1 cellular context compared by ENCODE assay signal in genomic region chr13:29589967-29590366, GRCh38.
TF ChIP-seq lines count a peak whose summit lies in the region.

No MANE protein-coding gene starts in this region.

TF ChIP-seq in GM23338, 12 proteins besides CTCF, POLR2A, EP300 and RAD21 (continued from another document):
- TF ChIP-seq EZH2phosphoT487 (IDR thresholded peaks at IDR 0.05; ENCODE audit: unreplicated experiment) (no peak), JUNB (IDR thresholded peaks at IDR 0.05; ENCODE audit: unreplicated experiment) (no peak), ZNF462 (CRISPR knock-in tag; IDR thresholded peaks at IDR 0.05) (no peak), POLR2AphosphoS5 (IDR thresholded peaks at IDR 0.05; ENCODE audit: low read depth) (no peak), ETS1 (IDR thresholded peaks at IDR 0.05) (no peak), EZH2 (IDR thresholded peaks at IDR 0.05; ENCODE audit: low read depth, unreplicated experiment) (no peak), CREB1 (CRISPR knock-in tag; IDR thresholded peaks at IDR 0.05; ENCODE audit: low read depth) (no peak), REST (IDR thresholded peaks at IDR 0.05; ENCODE audit: unreplicated experiment) (no peak), ZNF331 (CRISPR knock-in tag; IDR thresholded peaks at IDR 0.05; ENCODE audit: low read depth) (no peak), ZNF114 (CRISPR knock-in tag; IDR thresholded peaks at IDR 0.05) (no peak)
